Comparison of ENCODE assay signal across 17 cellular contexts in genomic region chr4:52106701-52107100, GRCh38. TPM values are rescaled to one million over a fixed set of nuclear protein-coding genes. Genes with fewer than 3 reads are reported as not detected.
DNase-seq lines count a peak whose midpoint lies in the region; ATAC-seq, FAIRE-seq and TF ChIP-seq lines count a peak whose summit lies in the region.
"Had no signal": no experiment of that assay in that cellular context is flagged by ENCODE, and none has a peak within 500 bp of the region (broad histone marks: within the 10 kb centered on the region; RNA-seq: fewer than 3 reads in every experiment).

No MANE protein-coding gene starts in this region.

- peak; percentile 78 for DNase-seq in AG10803 (ENCODE audit: low read depth)
- DNase-seq in NCI-H1694 treated with DMSO at 0.1 percent for 48 hours (lab: John Stamatoyannopoulos, UW): peak; percentile 40
- DNase-seq in bronchial epithelial cell (ENCODE audit: low read depth): peak; percentile 50
- DNase-seq in GDM1 (lab: John Stamatoyannopoulos, UW): no peak
- no peak for DNase-seq in ACHN
- DNase-seq in omental fat pad (ENCODE audit: low spot score): no peak
- DNase-seq: activated naive CD8-positive, alpha-beta T cell treated with anti-CD3 and anti-CD28 coated beads for 36 hours; effector memory CD8-positive, alpha-beta T cell; NCI-H1092 treated with DMSO at 0.1 percent for 48 hours; NCI-H345; pancreas had no signal

- FAIRE-seq in bronchial epithelial cell (lab: Jason Lieb, UNC): no peak
- FAIRE-seq: D721Med, pancreas had no signal

- no peak overlapping the region for H3K4me3 ChIP-seq in AG10803 (ENCODE audit: low read length)
- no peak overlapping the region for H3K4me3 ChIP-seq in bronchial epithelial cell (ENCODE audit: low read depth, low read length)
- H3K4me3 ChIP-seq: cardiac muscle cell, pancreas had no signal

- H3K9me3 Mint-ChIP-seq in nephron: peaks cover 2% of the 10 kb centered on the region
- H3K9me3 Mint-ChIP-seq: activated naive CD8-positive, alpha-beta T cell treated with anti-CD3 and anti-CD28 coated beads for 36 hours; effector memory CD8-positive, alpha-beta T cell had no signal

- H3K4me3 Mint-ChIP-seq in nephron: peak overlapping the region in 1 of 3 experiments; percentile 1
- H3K4me3 Mint-ChIP-seq: activated naive CD8-positive, alpha-beta T cell treated with anti-CD3 and anti-CD28 coated beads for 36 hours; effector memory CD8-positive, alpha-beta T cell had no signal

- no peaks in the 10 kb centered on the region for H3K27me3 Mint-ChIP-seq in nephron (ENCODE audit: low read depth)
- H3K27me3 Mint-ChIP-seq: effector memory CD8-positive, alpha-beta T cell had no signal

- ATAC-seq in GM21717 (IDR thresholded peaks at IDR 0.05; ENCODE audit: unreplicated experiment) (no peak), omental fat pad (ENCODE audit: low FRiP score) (no peak)
- ATAC-seq: effector memory CD8-positive, alpha-beta T cell had no signal

- peaks cover 55% of the 10 kb centered on the region for H3K4me1 Mint-ChIP-seq in nephron
- H3K4me1 Mint-ChIP-seq: activated naive CD8-positive, alpha-beta T cell treated with anti-CD3 and anti-CD28 coated beads for 36 hours had no signal

- H3K36me3 Mint-ChIP-seq in nephron (ENCODE audit: low read depth): no peaks in the 10 kb centered on the region
- H3K36me3 Mint-ChIP-seq: activated naive CD8-positive, alpha-beta T cell treated with anti-CD3 and anti-CD28 coated beads for 36 hours had no signal

- in situ Hi-C loops in ACHN (cut with HindIII; ENCODE audit: low pct_ligation_motif_present, low pct_unique_long_range_greater_than_20kb, low sequenced_read_pairs): no loop called here

- TF ChIP-seq CTCF in AG10803 (conservative IDR thresholded peaks at IDR 0.05; ENCODE audit: low read length): 0 out of 2 replicates have a peak, but pooled peaks have one; percentile 5
- no peak for TF ChIP-seq CTCF in bronchial epithelial cell (IDR thresholded peaks at IDR 0.05; ENCODE audit: insufficient read depth, low read length, severe bottlenecking)
- TF ChIP-seq CTCF in nephron (IDR thresholded peaks at IDR 0.05; ENCODE audit: unreplicated experiment in 3 of 3): no peak
- no peak for TF ChIP-seq CTCF in omental fat pad (IDR thresholded peaks at IDR 0.05)

- H3K27me3 ChIP-seq in bronchial epithelial cell (ENCODE audit: control insufficient read depth, insufficient read depth, low read length): no peaks in the 10 kb centered on the region
- H3K27me3 ChIP-seq: cardiac muscle cell, pancreas had no signal

- no peaks in the 10 kb centered on the region for H3K36me3 ChIP-seq in bronchial epithelial cell (ENCODE audit: control insufficient read depth, insufficient read depth, low read length)
- H3K36me3 ChIP-seq: cardiac muscle cell, pancreas had no signal

- peak overlapping the region; percentile 88 to 94 (median 92) for H3K27ac Mint-ChIP-seq in nephron
- H3K27ac Mint-ChIP-seq: activated naive CD8-positive, alpha-beta T cell treated with anti-CD3 and anti-CD28 coated beads for 36 hours; effector memory CD8-positive, alpha-beta T cell had no signal

RNA-seq across cellular contexts. Expression of gene SPATA18, which starts 55.6 kb away (rescaled TPM):
- 11.8 and 16.1 TPM in 2 replicates for total RNA-seq in bronchial epithelial cell
- total RNA-seq in omental fat pad: 1 to 10 TPM; 1.9 to 4.2 (median 2.3) TPM
- total RNA-seq: OCI-LY7, SK-MEL-5 had no signal

Comparison
In these comparisons a context has a peak if more than half of its experiments do, and no peak if none do; other contexts are left out.
1. DNase-seq: peak in AG10803 (single experiment), NCI-H1694 treated with DMSO at 0.1 percent for 48 hours (single experiment) and bronchial epithelial cell (single experiment); none in GDM1 (single experiment), ACHN (single experiment) and omental fat pad (single experiment).